ENCODE assay signal across 8 cellular contexts in the genomic region with DNA sequence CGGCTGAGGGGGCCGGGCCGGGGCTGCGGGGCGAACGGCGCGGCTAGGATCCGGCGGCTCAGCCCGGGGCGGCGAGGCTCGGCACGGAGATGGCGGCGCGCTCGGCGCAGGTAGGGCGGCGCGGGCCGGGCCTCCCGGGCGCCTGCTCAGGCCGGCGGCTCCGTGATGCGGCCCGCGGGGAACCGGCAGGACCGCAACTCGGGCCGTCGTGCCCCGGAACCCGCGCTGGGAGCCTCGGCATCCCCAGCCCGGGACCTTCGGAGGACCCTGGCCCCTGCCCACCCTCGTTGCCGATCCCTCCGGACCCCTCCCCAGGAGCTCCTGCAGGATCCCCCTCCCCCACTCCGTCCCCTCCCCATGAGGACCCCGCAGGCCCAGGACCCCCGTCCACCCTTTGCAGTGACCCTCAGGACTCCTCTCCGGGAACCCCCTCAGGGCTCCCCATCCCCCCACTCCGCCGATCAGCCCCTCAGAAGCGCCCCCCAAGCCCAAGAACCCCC. TPM values are rescaled to one million over a fixed set of nuclear protein-coding genes. Genes with fewer than 3 reads are reported as not detected.
DNase-seq lines count a peak whose midpoint lies in the region; ATAC-seq, FAIRE-seq and TF ChIP-seq lines count a peak whose summit lies in the region.

No MANE protein-coding gene starts in this region.

- H3K27ac ChIP-seq in mucosa of rectum (ENCODE audit: low read depth in 2 of 2, low read length in 2 of 2), result no peak overlapping the region

- H3K36me3 ChIP-seq in bronchial epithelial cell (ENCODE audit: control insufficient read depth, insufficient read depth, low read length), result no peaks in the 10 kb centered on the region
- H3K36me3 ChIP-seq in mucosa of rectum (ENCODE audit: control insufficient read depth in 2 of 2, insufficient read depth in 2 of 2, low read length in 2 of 2), result no peaks in the 10 kb centered on the region

- DNase-seq in AG04449 (ENCODE audit: low read depth, low spot score) (no peak), bronchial epithelial cell (ENCODE audit: low read depth) (no peak), NCI-H774 (lab: John Stamatoyannopoulos, UW) (no peak), DMS53 treated with DMSO at 0.1 percent for 48 hours (lab: John Stamatoyannopoulos, UW; ENCODE audit: unreplicated experiment) (no peak)
- no peak for DNase-seq in stimulated activated CD4-positive, alpha-beta T cell treated with anti-CD3 and anti-CD28 coated beads, Interleukin-4, amount 100 ng/mL, for 1 hour

- POLR2A ChIA-PET in AG04449 (lab: Yijun Ruan, JAX), result no interaction called here

- H3K4me3 ChIP-seq in AG04449 (ENCODE audit: low read depth, low read length), result peak overlapping the region; percentile 70
- peak overlapping the region; percentile 71 for H3K4me3 ChIP-seq in bronchial epithelial cell (ENCODE audit: low read depth, low read length)
- peak overlapping the region; percentile 60 to 65 for H3K4me3 ChIP-seq in mucosa of rectum (ENCODE audit: low read length in 2 of 2)

- CTCF ChIA-PET in AG04449 (lab: Yijun Ruan, JAX), result interaction anchor here (0.9 to 5.7 kb wide), 5 partner anchors 22 to 172 kb away, joined by 3 to 45 read pairs (median 3); no protein-coding TSS in a partner anchor

- H3K9me3 ChIP-seq in mucosa of rectum (ENCODE audit: control insufficient read depth in 2 of 2, low read length in 2 of 2), result no peaks in the 10 kb centered on the region

- peaks cover 13 to 33% of the 10 kb centered on the region in 2 donors for H3K4me1 ChIP-seq in mucosa of rectum (ENCODE audit: control insufficient read depth in 2 of 2, insufficient read depth in 2 of 2, low read length in 2 of 2)

- peak overlapping the region; percentile 47 to 70 for H3K9ac ChIP-seq in mucosa of rectum (ENCODE audit: low read depth in 1 of 2, low read length in 2 of 2)

- H3K27me3 ChIP-seq in bronchial epithelial cell (ENCODE audit: control insufficient read depth, insufficient read depth, low read length) (no peaks in the 10 kb centered on the region), mucosa of rectum (ENCODE audit: control insufficient read depth in 2 of 2, insufficient read depth in 2 of 2, low read length in 2 of 2) (no peaks in the 10 kb centered on the region)

- no peak for FAIRE-seq in bronchial epithelial cell (lab: Jason Lieb, UNC)

- peak; percentile 11 for ATAC-seq in HG03159 (IDR thresholded peaks at IDR 0.05; ENCODE audit: unreplicated experiment)
- no peak for ATAC-seq in HG02840 (IDR thresholded peaks at IDR 0.05; ENCODE audit: low FRiP score, unreplicated experiment)

- TF ChIP-seq CTCF in AG04449 (IDR thresholded peaks at IDR 0.05; ENCODE audit: insufficient read depth, low read length, missing control alignments), result no peak
- no peak for TF ChIP-seq CTCF in bronchial epithelial cell (IDR thresholded peaks at IDR 0.05; ENCODE audit: insufficient read depth, low read length, severe bottlenecking)

RNA-seq across cellular contexts. Expression of a gene that starts 0.3 kb away (rescaled TPM):
- total RNA-seq in bronchial epithelial cell, result 9.2 and 19.5 TPM in 2 replicates

RNA-seq across cellular contexts. Expression of a gene that starts 43.9 kb away (rescaled TPM):
- total RNA-seq in bronchial epithelial cell, result 0.13 TPM in 1 of 2 replicates, not detected in the other

RNA-seq across cellular contexts. Expression of a gene that starts 58.0 kb away (rescaled TPM):
- 7.6 and 13.2 TPM in 2 replicates for total RNA-seq in bronchial epithelial cell
